In genomic region chr5:179484201-179484600, GRCh38 we compare ENCODE assay signal across 24 cellular contexts.
DNase-seq lines count a peak whose midpoint lies in the region; ATAC-seq, FAIRE-seq and TF ChIP-seq lines count a peak whose summit lies in the region.
"Had no signal": no experiment of that assay in that cellular context is flagged by ENCODE, and none has a peak within 500 bp of the region (broad histone marks: within the 10 kb centered on the region; RNA-seq: fewer than 3 reads in every experiment).

No MANE protein-coding gene starts in this region.

- no peak overlapping the region for H3K14ac ChIP-seq in H1 (ENCODE audit: insufficient read length)

- no peaks in the 10 kb centered on the region for H3K79me1 ChIP-seq in H1 (ENCODE audit: low read depth, low read length)

- no peak overlapping the region for H2BK15ac ChIP-seq in H1 (ENCODE audit: low read length)

- no peak overlapping the region for H3K4me3 ChIP-seq in H1 (ENCODE audit: extremely low read depth in 1 of 4, insufficient read depth in 2 of 4, low read depth in 3 of 4, low read length in 4 of 4)
- H3K4me3 ChIP-seq: BLaER1, GM23248, HAP-1 had no signal

- H4K20me1 ChIP-seq in H1 (replicated peaks in 1 of 2; ENCODE audit: control insufficient read depth in 1 of 2, insufficient read depth in 2 of 2, low read length in 2 of 2), result no peaks in the 10 kb centered on the region
- H4K20me1 ChIP-seq: BLaER1 had no signal

- H3K27me3 ChIP-seq in H1 (replicated peaks in 1 of 4; ENCODE audit: control insufficient read depth in 3 of 4, extremely low read depth in 1 of 4, insufficient read depth in 3 of 4, low read length in 3 of 4), result no peaks in the 10 kb centered on the region; a peak in 1 of 7 replicates
- H3K27me3 ChIP-seq: BLaER1 had no signal

- H3K4me1 Mint-ChIP-seq in activated CD4-positive, alpha-beta T cell treated with anti-CD3 and anti-CD28 coated beads, Interleukin-2, amount 10 ng/mL, durations not matched to agents 7 days and 5 days, result no peaks in the 10 kb centered on the region
- no peaks in the 10 kb centered on the region for H3K4me1 Mint-ChIP-seq in activated CD4-positive, alpha-beta T cell treated with anti-CD3 and anti-CD28 coated beads for 36 hours
- H3K4me1 Mint-ChIP-seq in natural killer cell treated with Interleukin-12 subunit alpha and Interleukin-12 subunit beta and Interleukin-15 and Interleukin-18, amount 100 ng/mL, for 72 hours (ENCODE audit: low read depth in 2 of 2), result no peaks in the 10 kb centered on the region
- H3K4me1 Mint-ChIP-seq in natural killer cell, result no peaks in the 10 kb centered on the region
- H3K4me1 Mint-ChIP-seq: B cell had no signal

- CTCF ChIA-PET in activated CD4-positive, alpha-beta T cell treated with anti-CD3 and anti-CD28 coated beads, Interleukin-2, amount 10 ng/mL, durations not matched to agents 7 days and 5 days (lab: Charles Lee), result no interaction called here
- CTCF ChIA-PET in activated CD4-positive, alpha-beta T cell treated with anti-CD3 and anti-CD28 coated beads for 36 hours (lab: Charles Lee), result no interaction called here
- CTCF ChIA-PET in H1 (lab: Charles Lee; ENCODE audit: partially characterized antibody), result interaction anchor here (1.7 kb wide), 1 partner anchor 140 kb away, joined by 3 read pairs; no protein-coding TSS in a partner anchor

- no peak overlapping the region for H3K9ac ChIP-seq in H1 (replicated peaks in 1 of 4; ENCODE audit: extremely low read depth in 1 of 4, low read depth in 3 of 4, low read length in 3 of 4)
- H3K9ac ChIP-seq: BLaER1, GM23248 had no signal

- H3K18ac ChIP-seq in H1 (ENCODE audit: extremely low read depth, low read length), result no peak overlapping the region

- TF ChIP-seq RAD21 in H1 (IDR thresholded peaks at IDR 0.05 in 1 of 2, conservative IDR thresholded peaks at IDR 0.05 in 1 of 2; ENCODE audit: low read depth in 2 of 2, low read length in 2 of 2), result no peak

- no peaks in the 10 kb centered on the region for H3K79me2 ChIP-seq in H1 (ENCODE audit: control insufficient read depth in 1 of 2, insufficient read depth in 2 of 2, low read length in 2 of 2)

- no peaks in the 10 kb centered on the region for H3K9me3 Mint-ChIP-seq in activated CD4-positive, alpha-beta T cell treated with anti-CD3 and anti-CD28 coated beads, Interleukin-2, amount 10 ng/mL, durations not matched to agents 7 days and 5 days
- no peaks in the 10 kb centered on the region for H3K9me3 Mint-ChIP-seq in activated CD4-positive, alpha-beta T cell treated with anti-CD3 and anti-CD28 coated beads for 36 hours (ENCODE audit: low read depth)
- no peaks in the 10 kb centered on the region for H3K9me3 Mint-ChIP-seq in natural killer cell treated with Interleukin-12 subunit alpha and Interleukin-12 subunit beta and Interleukin-15 and Interleukin-18, amount 100 ng/mL, for 72 hours
- H3K9me3 Mint-ChIP-seq in natural killer cell, result no peaks in the 10 kb centered on the region
- H3K9me3 Mint-ChIP-seq: CD4-positive, CD25-positive, alpha-beta regulatory T cell; CD8-positive, alpha-beta T cell; HFFc6 had no signal

- TF ChIP-seq CTCF in natural killer cell (IDR thresholded peaks at IDR 0.05) (no peak), H1 (IDR thresholded peaks at IDR 0.05; ENCODE audit: control extremely low read depth in 1 of 3, insufficient read depth in 1 of 3, low read depth in 1 of 3, low read length in 3 of 3) (no peak)

- ATAC-seq in activated CD4-positive, alpha-beta T cell treated with anti-CD3 and anti-CD28 coated beads for 36 hours, result no peak
- no peak for ATAC-seq in natural killer cell treated with Interleukin-12 subunit alpha and Interleukin-12 subunit beta and Interleukin-15 and Interleukin-18, amount 100 ng/mL, for 72 hours
- ATAC-seq in natural killer cell, result no peak
- no peak for ATAC-seq in GM21360 (IDR thresholded peaks at IDR 0.05; ENCODE audit: unreplicated experiment)
- ATAC-seq: CD8-positive, alpha-beta T cell had no signal

- no peaks in the 10 kb centered on the region for H3K9me3 ChIP-seq in H1 (ENCODE audit: insufficient read depth in 2 of 2, low read depth in 1 of 2, low read length in 1 of 2)
- H3K9me3 ChIP-seq: Caco-2, HAP-1 had no signal

- no peak overlapping the region for H3K56ac ChIP-seq in H1 (replicated peaks; ENCODE audit: insufficient read length, low read depth, low read length)

- no peaks in the 10 kb centered on the region for H3K23me2 ChIP-seq in H1 (ENCODE audit: low read depth, low read length)

- H3K36me3 ChIP-seq in H1 (ENCODE audit: control insufficient read depth in 2 of 4, insufficient read depth in 4 of 4, low read length in 3 of 4), result no peaks in the 10 kb centered on the region
- H3K36me3 ChIP-seq: BLaER1, HAP-1 had no signal

- TF ChIP-seq EP300 in H1 (IDR thresholded peaks at IDR 0.05; ENCODE audit: borderline replicate concordance in 1 of 2, low read depth in 2 of 2, low read length in 2 of 2), result no peak

- no peak overlapping the region for H3K4me3 Mint-ChIP-seq in activated CD4-positive, alpha-beta T cell treated with anti-CD3 and anti-CD28 coated beads, Interleukin-2, amount 10 ng/mL, durations not matched to agents 7 days and 5 days
- H3K4me3 Mint-ChIP-seq in activated CD4-positive, alpha-beta T cell treated with anti-CD3 and anti-CD28 coated beads for 36 hours, result no peak overlapping the region
- no peak overlapping the region for H3K4me3 Mint-ChIP-seq in natural killer cell treated with Interleukin-12 subunit alpha and Interleukin-12 subunit beta and Interleukin-15 and Interleukin-18, amount 100 ng/mL, for 72 hours
- H3K4me3 Mint-ChIP-seq in natural killer cell, result no peak overlapping the region
- H3K4me3 Mint-ChIP-seq: B cell; CD4-positive, CD25-positive, alpha-beta regulatory T cell; CD8-positive, alpha-beta T cell; HFFc6 had no signal

- no peak overlapping the region for H4K91ac ChIP-seq in H1 (replicated peaks; ENCODE audit: insufficient read length, low read length)

- TF ChIP-seq POLR2A in H1 (IDR thresholded peaks at IDR 0.05; ENCODE audit: control extremely low read depth in 1 of 2, low read depth in 2 of 2, low read length in 2 of 2), result no peak

- H2BK20ac ChIP-seq in H1 (ENCODE audit: low read length), result no peak overlapping the region

- POLR2A ChIA-PET in activated CD4-positive, alpha-beta T cell treated with anti-CD3 and anti-CD28 coated beads, Interleukin-2, amount 10 ng/mL, durations not matched to agents 7 days and 5 days (lab: Charles Lee), result no interaction called here
- POLR2A ChIA-PET in activated CD4-positive, alpha-beta T cell treated with anti-CD3 and anti-CD28 coated beads for 36 hours (lab: Charles Lee), result no interaction called here
- POLR2A ChIA-PET in H1 (lab: Charles Lee; ENCODE audit: partially characterized antibody), result interaction anchor here (0.7 kb wide), 1 partner anchor 138 kb away, joined by 3 read pairs; no protein-coding TSS in a partner anchor

- no peak overlapping the region for H2BK5ac ChIP-seq in H1 (ENCODE audit: low read depth, low read length)

- H4K5ac ChIP-seq in H1 (ENCODE audit: insufficient read length, low read depth, low read length), result no peak overlapping the region

- FAIRE-seq in H1 (lab: Jason Lieb, UNC), result peak; percentile 24
- FAIRE-seq: A204.1, G401.6, GM12892, H54 had no signal

- no peak overlapping the region for H2AFZ ChIP-seq in H1 (ENCODE audit: low read length)
- H2AFZ ChIP-seq: GM23248 had no signal

- no peak overlapping the region for H3K23ac ChIP-seq in H1 (ENCODE audit: insufficient read length)

- 84% methylated on average over 6 of the region's 6 CpGs; no CpG with 5 or more reads in 1 of the 2 experiments for WGBS in H1 (ENCODE audit: extremely low coverage in 1 of 2, insufficient coverage in 1 of 2, insufficient read length in 1 of 2, insufficient replicate concordance in 2 of 2, low coverage in 1 of 2, low lambda C conversion rate in 2 of 2, missing lambda C conversion rate in 1 of 2), 2 experiments

- H3K4ac ChIP-seq in H1 (replicated peaks; ENCODE audit: insufficient read length, low read depth, low read length), result no peak overlapping the region

- no peak for DNase-seq in activated CD4-positive, alpha-beta T cell treated with anti-CD3 and anti-CD28 coated beads, Interleukin-2, amount 10 ng/mL, durations not matched to agents 7 days and 5 days
- DNase-seq in activated CD4-positive, alpha-beta T cell treated with anti-CD3 and anti-CD28 coated beads for 36 hours, result no peak
- DNase-seq in natural killer cell treated with Interleukin-12 subunit alpha and Interleukin-12 subunit beta and Interleukin-15 and Interleukin-18, amount 100 ng/mL, for 72 hours (ENCODE audit: low spot score), result peak; percentile 31
- no peak for DNase-seq in natural killer cell
- DNase-seq in H1 (ENCODE audit: low read depth in 1 of 2, low spot score in 2 of 2), result no peak
- DNase-seq in NCI-H1048 (lab: John Stamatoyannopoulos, UW), result no peak
- no peak for DNase-seq in NCI-H128 (lab: John Stamatoyannopoulos, UW; ENCODE audit: unreplicated experiment)
- DNase-seq: Caco-2; CD4-positive, CD25-positive, alpha-beta regulatory T cell; CD8-positive, alpha-beta T cell; DMS153; DND-41; GM23248; HFFc6 had no signal

- peak overlapping the region; percentile 34 for H3K27ac Mint-ChIP-seq in activated CD4-positive, alpha-beta T cell treated with anti-CD3 and anti-CD28 coated beads, Interleukin-2, amount 10 ng/mL, durations not matched to agents 7 days and 5 days
- no peak overlapping the region for H3K27ac Mint-ChIP-seq in activated CD4-positive, alpha-beta T cell treated with anti-CD3 and anti-CD28 coated beads for 36 hours
- no peak overlapping the region for H3K27ac Mint-ChIP-seq in natural killer cell treated with Interleukin-12 subunit alpha and Interleukin-12 subunit beta and Interleukin-15 and Interleukin-18, amount 100 ng/mL, for 72 hours
- no peak overlapping the region for H3K27ac Mint-ChIP-seq in natural killer cell
- H3K27ac Mint-ChIP-seq: B cell; CD4-positive, CD25-positive, alpha-beta regulatory T cell; CD8-positive, alpha-beta T cell; HFFc6 had no signal

- intact Hi-C loops in activated CD4-positive, alpha-beta T cell treated with anti-CD3 and anti-CD28 coated beads for 36 hours (cut with DNase I, micrococcal nuclease), result no loop called here
- intact Hi-C loops in natural killer cell (cut with micrococcal nuclease), result no loop called here

- no peaks in the 10 kb centered on the region for H3K36me3 Mint-ChIP-seq in activated CD4-positive, alpha-beta T cell treated with anti-CD3 and anti-CD28 coated beads, Interleukin-2, amount 10 ng/mL, durations not matched to agents 7 days and 5 days (ENCODE audit: low read depth)
- no peaks in the 10 kb centered on the region for H3K36me3 Mint-ChIP-seq in activated CD4-positive, alpha-beta T cell treated with anti-CD3 and anti-CD28 coated beads for 36 hours (ENCODE audit: low read depth)
- H3K36me3 Mint-ChIP-seq in natural killer cell treated with Interleukin-12 subunit alpha and Interleukin-12 subunit beta and Interleukin-15 and Interleukin-18, amount 100 ng/mL, for 72 hours, result no peaks in the 10 kb centered on the region
- no peaks in the 10 kb centered on the region for H3K36me3 Mint-ChIP-seq in natural killer cell
- H3K36me3 Mint-ChIP-seq: CD4-positive, CD25-positive, alpha-beta regulatory T cell; CD8-positive, alpha-beta T cell had no signal

- no peak overlapping the region for H2BK12ac ChIP-seq in H1 (ENCODE audit: low read depth, low read length)

- no peak overlapping the region for H3K4me2 ChIP-seq in H1 (ENCODE audit: insufficient read depth in 1 of 2, low read depth in 2 of 2, low read length in 2 of 2)
- H3K4me2 ChIP-seq: BLaER1 had no signal

- peaks cover 3% of the 10 kb centered on the region for H3K27me3 Mint-ChIP-seq in activated CD4-positive, alpha-beta T cell treated with anti-CD3 and anti-CD28 coated beads, Interleukin-2, amount 10 ng/mL, durations not matched to agents 7 days and 5 days
- H3K27me3 Mint-ChIP-seq in activated CD4-positive, alpha-beta T cell treated with anti-CD3 and anti-CD28 coated beads for 36 hours, result no peaks in the 10 kb centered on the region
- H3K27me3 Mint-ChIP-seq in natural killer cell treated with Interleukin-12 subunit alpha and Interleukin-12 subunit beta and Interleukin-15 and Interleukin-18, amount 100 ng/mL, for 72 hours, result peaks cover 0 to 3% of the 10 kb centered on the region in 2 donors
- H3K27me3 Mint-ChIP-seq in natural killer cell (ENCODE audit: low read depth in 2 of 2), result no peaks in the 10 kb centered on the region

- no peak overlapping the region for H3K27ac ChIP-seq in H1 (ENCODE audit: low read depth, low read length)
- H3K27ac ChIP-seq: 22Rv1, BLaER1, C4-2B, GM23248 had no signal

- no peaks in the 10 kb centered on the region for H3K4me1 ChIP-seq in H1 (replicated peaks in 1 of 4; ENCODE audit: control insufficient read depth in 3 of 4, insufficient read depth in 4 of 4, low read length in 3 of 4)
- H3K4me1 ChIP-seq: BLaER1, Caco-2, HAP-1 had no signal

- H4K8ac ChIP-seq in H1 (ENCODE audit: extremely low read depth, insufficient read depth, low read length), result no peak overlapping the region

- H2AK5ac ChIP-seq in H1 (ENCODE audit: low read depth, low read length), result no peak overlapping the region

- no peak overlapping the region for H2BK120ac ChIP-seq in H1 (replicated peaks; ENCODE audit: low read depth, low read length)
